ENCODE assay signal across 17 cellular contexts in genomic region chr2:17388790-17389189, GRCh38.
"Had no signal": no experiment of that assay in that cellular context is flagged by ENCODE, and none has a peak within 500 bp of the region (broad histone marks: within the 10 kb centered on the region; RNA-seq: fewer than 3 reads in every experiment).

No MANE protein-coding gene starts in this region.

- H3K36me3 ChIP-seq: gastroesophageal sphincter, neural progenitor cell, ovary, sigmoid colon, tibial artery, uterus had no signal

- H3K9me3 Mint-ChIP-seq: activated naive CD4-positive, alpha-beta T cell treated with anti-CD3 and anti-CD28 coated beads for 36 hours; activated naive CD8-positive, alpha-beta T cell treated with anti-CD3 and anti-CD28 coated beads, Interleukin-2, amount 50 U/mL, for 24 hours; neural progenitor cell had no signal

- H3K4me1 Mint-ChIP-seq: activated naive CD8-positive, alpha-beta T cell treated with anti-CD3 and anti-CD28 coated beads, Interleukin-2, amount 50 U/mL, for 24 hours; naive B cell; neural progenitor cell; stimulated activated effector memory CD8-positive, alpha-beta T cell treated with anti-CD3 and anti-CD28 coated beads, Interleukin-12 subunit alpha, Interleukin-12 subunit beta, amount 100 ng/mL, for 72 hours had no signal

- H3K36me3 Mint-ChIP-seq: naive B cell; neural progenitor cell; stimulated activated effector memory CD8-positive, alpha-beta T cell treated with anti-CD3 and anti-CD28 coated beads, Interleukin-12 subunit alpha, Interleukin-12 subunit beta, amount 100 ng/mL, for 72 hours had no signal

- H3K4me1 ChIP-seq: gastroesophageal sphincter, neural progenitor cell, sigmoid colon, tibial artery, uterus had no signal

- H3K4me3 ChIP-seq: gastroesophageal sphincter, lung, neural progenitor cell, ovary, sigmoid colon, tibial artery, uterus had no signal

- ATAC-seq: activated CD4-positive, CD25-positive, alpha-beta regulatory T cell treated with anti-CD3 and anti-CD28 coated beads, Interleukin-2, amount 50 U/mL, for 24 hours; activated naive CD8-positive, alpha-beta T cell treated with anti-CD3 and anti-CD28 coated beads, Interleukin-2, amount 50 U/mL, for 24 hours; gastroesophageal sphincter; left colon; stimulated activated effector memory CD8-positive, alpha-beta T cell treated with anti-CD3 and anti-CD28 coated beads, Interleukin-12 subunit alpha, Interleukin-12 subunit beta, amount 100 ng/mL, for 72 hours had no signal

- H3K27ac Mint-ChIP-seq: activated naive CD4-positive, alpha-beta T cell treated with anti-CD3 and anti-CD28 coated beads for 36 hours; activated naive CD8-positive, alpha-beta T cell treated with anti-CD3 and anti-CD28 coated beads, Interleukin-2, amount 50 U/mL, for 24 hours; activated T-helper 1 cell treated with anti-CD3 and anti-CD28 coated beads, Interleukin-12 subunit alpha, Interleukin-12 subunit beta, Interleukin-2, Interleukin-4 antibody, amounts not matched to agents 30 ng/mL and 10 ng/mL and 1 ng/mL, durations not matched to agents 14 hours and 24 hours and 36 hours; naive B cell; neural progenitor cell; stimulated activated effector memory CD8-positive, alpha-beta T cell treated with anti-CD3 and anti-CD28 coated beads, Interleukin-12 subunit alpha, Interleukin-12 subunit beta, amount 100 ng/mL, for 72 hours had no signal

- DNase-seq: activated naive CD4-positive, alpha-beta T cell treated with anti-CD3 and anti-CD28 coated beads for 36 hours; activated naive CD8-positive, alpha-beta T cell treated with anti-CD3 and anti-CD28 coated beads, Interleukin-2, amount 50 U/mL, for 24 hours; central memory CD4-positive, alpha-beta T cell; cortex of kidney; effector CD4-positive, alpha-beta T cell; left colon; naive B cell; ovary; sigmoid colon; tibial artery; uterus had no signal

- H3K9me3 ChIP-seq: gastroesophageal sphincter, ovary, sigmoid colon, tibial artery, uterus had no signal

- H3K27me3 Mint-ChIP-seq: activated naive CD8-positive, alpha-beta T cell treated with anti-CD3 and anti-CD28 coated beads, Interleukin-2, amount 50 U/mL, for 24 hours; naive B cell had no signal

- H3K27ac ChIP-seq: gastroesophageal sphincter, neural progenitor cell, ovary, sigmoid colon, tibial artery, uterus had no signal

- H3K27me3 ChIP-seq: gastroesophageal sphincter, neural progenitor cell, ovary, sigmoid colon, tibial artery, uterus had no signal

- H3K4me3 Mint-ChIP-seq: activated naive CD4-positive, alpha-beta T cell treated with anti-CD3 and anti-CD28 coated beads for 36 hours; activated naive CD8-positive, alpha-beta T cell treated with anti-CD3 and anti-CD28 coated beads, Interleukin-2, amount 50 U/mL, for 24 hours; activated T-helper 1 cell treated with anti-CD3 and anti-CD28 coated beads, Interleukin-12 subunit alpha, Interleukin-12 subunit beta, Interleukin-2, Interleukin-4 antibody, amounts not matched to agents 30 ng/mL and 10 ng/mL and 1 ng/mL, durations not matched to agents 14 hours and 24 hours and 36 hours; naive B cell; neural progenitor cell; stimulated activated effector memory CD8-positive, alpha-beta T cell treated with anti-CD3 and anti-CD28 coated beads, Interleukin-12 subunit alpha, Interleukin-12 subunit beta, amount 100 ng/mL, for 72 hours had no signal
